Comparison of ENCODE assay signal across 27 cellular contexts in the genomic region with DNA sequence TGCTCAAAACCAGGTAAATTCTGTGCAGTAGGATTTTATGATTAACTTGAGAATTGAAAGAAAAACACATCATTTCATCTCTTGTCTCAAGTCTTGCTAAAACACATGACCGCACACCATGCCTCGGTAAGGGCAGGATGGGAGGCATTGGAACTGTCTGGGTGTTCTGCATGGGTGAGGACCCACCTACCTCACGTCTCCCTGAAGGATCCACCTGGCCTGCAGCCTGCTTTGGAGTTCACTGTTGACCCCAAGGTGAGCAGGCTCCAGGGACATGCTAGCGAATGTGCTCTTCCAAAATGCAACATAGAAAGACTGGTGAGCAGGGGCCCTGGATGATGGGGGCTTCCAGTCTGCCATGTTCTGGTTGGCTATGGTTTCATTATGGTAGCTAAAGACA.
DNase-seq lines count a peak whose midpoint lies in the region; ATAC-seq and TF ChIP-seq lines count a peak whose summit lies in the region.
"Had no signal": no experiment of that assay in that cellular context is flagged by ENCODE, and none has a peak within 500 bp of the region (broad histone marks: within the 10 kb centered on the region; RNA-seq: fewer than 3 reads in every experiment).

No MANE protein-coding gene starts in this region.

- peaks cover 7 to 42% of the 10 kb centered on the region in 2 donors for H3K36me3 Mint-ChIP-seq in activated T-cell treated with anti-CD3 and anti-CD28 coated beads, Interleukin-2, amount 50 U/mL, for 72 hours (ENCODE audit: insufficient read depth in 2 of 2)
- H3K36me3 Mint-ChIP-seq in activated CD8-positive, alpha-beta T cell treated with anti-CD3 and anti-CD28 coated beads for 36 hours (ENCODE audit: low read depth): peaks cover 77% of the 10 kb centered on the region
- no peaks in the 10 kb centered on the region for H3K36me3 Mint-ChIP-seq in glutamatergic neuron (ENCODE audit: unreplicated experiment)

- peaks cover 86% of the 10 kb centered on the region for H3K4me1 Mint-ChIP-seq in activated T-cell treated with anti-CD3 and anti-CD28 coated beads, Interleukin-2, amount 50 U/mL, for 72 hours (ENCODE audit: low read depth)
- peaks cover 89% of the 10 kb centered on the region for H3K4me1 Mint-ChIP-seq in activated CD8-positive, alpha-beta T cell treated with anti-CD3 and anti-CD28 coated beads for 36 hours (ENCODE audit: low read depth)
- H3K4me1 Mint-ChIP-seq in glutamatergic neuron (ENCODE audit: low read depth, unreplicated experiment): peaks cover 48% of the 10 kb centered on the region

- POLR2A ChIA-PET in activated CD8-positive, alpha-beta T cell treated with anti-CD3 and anti-CD28 coated beads for 36 hours (lab: Charles Lee): no interaction called here

- H3K27me3 Mint-ChIP-seq in activated T-cell treated with anti-CD3 and anti-CD28 coated beads, Interleukin-2, amount 50 U/mL, for 72 hours (ENCODE audit: low read depth): no peaks in the 10 kb centered on the region
- no peaks in the 10 kb centered on the region for H3K27me3 Mint-ChIP-seq in activated CD8-positive, alpha-beta T cell treated with anti-CD3 and anti-CD28 coated beads for 36 hours
- H3K27me3 Mint-ChIP-seq in glutamatergic neuron (ENCODE audit: unreplicated experiment): peaks cover 4% of the 10 kb centered on the region

- no peaks in the 10 kb centered on the region for H3K27me3 ChIP-seq in thyroid gland
- no peaks in the 10 kb centered on the region for H3K27me3 ChIP-seq in left lung
- H3K27me3 ChIP-seq: BLaER1, neutrophil, stomach, transverse colon had no signal

- no peak for TF ChIP-seq POLR2A in thyroid gland (IDR thresholded peaks at IDR 0.05)

- no peaks in the 10 kb centered on the region for H3K36me3 ChIP-seq in thyroid gland
- peaks cover 0 to 17% of the 10 kb centered on the region in 2 donors for H3K36me3 ChIP-seq in left lung
- H3K36me3 ChIP-seq: prostate gland had no signal

- peak overlapping the region in 1 of 2 donors; percentile 29 for H3K4me3 Mint-ChIP-seq in activated T-cell treated with anti-CD3 and anti-CD28 coated beads, Interleukin-2, amount 50 U/mL, for 72 hours
- H3K4me3 Mint-ChIP-seq in activated CD8-positive, alpha-beta T cell treated with anti-CD3 and anti-CD28 coated beads for 36 hours: no peak overlapping the region
- no peak overlapping the region for H3K4me3 Mint-ChIP-seq in glutamatergic neuron (ENCODE audit: unreplicated experiment)
- H3K4me3 Mint-ChIP-seq: immature natural killer cell had no signal

- DNase-seq in activated T-cell treated with anti-CD3 and anti-CD28 coated beads, Interleukin-2, amount 50 U/mL, for 72 hours: no peak
- DNase-seq in activated T-cell treated with anti-CD3 and anti-CD28 coated beads, Interleukin-2, amount 50 U/mL, for 48 hours: no peak
- no peak for DNase-seq in activated CD8-positive, alpha-beta T cell treated with anti-CD3 and anti-CD28 coated beads for 36 hours
- DNase-seq in glutamatergic neuron (no peak), thyroid gland (peak; percentile 62 to 63), C1 segment of cervical spinal cord (lab: John Stamatoyannopoulos, UW) (no peak), left lung (no peak)
- DNase-seq: activated CD4-positive, alpha-beta T cell treated with anti-CD3 and anti-CD28 coated beads for 4 hours; activated CD8-positive, alpha-beta memory T cell treated with anti-CD3 and anti-CD28 coated beads, Interleukin-2, amount 50 U/mL, for 48 hours; activated naive CD4-positive, alpha-beta T cell; central memory CD4-positive, alpha-beta T cell; foreskin fibroblast; GOT3; immature natural killer cell; IMR-90; mucosa of descending colon; NCI-H1105; NCI-H2081 treated with DMSO at 0.1 percent for 48 hours; NCI-H446; stomach; transverse colon had no signal

- ATAC-seq in activated T-cell treated with anti-CD3 and anti-CD28 coated beads, Interleukin-2, amount 50 U/mL, for 72 hours (replicated peaks in 1 of 2): no peak
- no peak for ATAC-seq in activated CD8-positive, alpha-beta T cell treated with anti-CD3 and anti-CD28 coated beads for 36 hours
- no peak for ATAC-seq in HG03159 (IDR thresholded peaks at IDR 0.05; ENCODE audit: unreplicated experiment)
- ATAC-seq in left lung: no peak
- ATAC-seq: A549, mucosa of descending colon had no signal

- H3K27ac ChIP-seq in thyroid gland: no peak overlapping the region
- H3K27ac ChIP-seq in left lung: no peak overlapping the region
- H3K27ac ChIP-seq: A549, BLaER1, epithelial cell of prostate, neutrophil, prostate gland, stomach, transverse colon had no signal

- H3K4me3 ChIP-seq in thyroid gland (replicated peaks in 1 of 3): no peak overlapping the region
- H3K4me3 ChIP-seq in left lung: no peak overlapping the region
- H3K4me3 ChIP-seq: A549, BLaER1, mucosa of descending colon, prostate gland, stomach, transverse colon had no signal

- peak overlapping the region; percentile 70 for H3K27ac Mint-ChIP-seq in activated T-cell treated with anti-CD3 and anti-CD28 coated beads, Interleukin-2, amount 50 U/mL, for 72 hours
- peak overlapping the region; percentile 84 for H3K27ac Mint-ChIP-seq in activated CD8-positive, alpha-beta T cell treated with anti-CD3 and anti-CD28 coated beads for 36 hours
- H3K27ac Mint-ChIP-seq in glutamatergic neuron (ENCODE audit: unreplicated experiment): peak overlapping the region; percentile 68

- WGBS in thyroid gland, 2 donors: 40 to 48% methylated on average over 4 of the region's 4 CpGs

- no peaks in the 10 kb centered on the region for H3K9me3 Mint-ChIP-seq in activated T-cell treated with anti-CD3 and anti-CD28 coated beads, Interleukin-2, amount 50 U/mL, for 72 hours
- H3K9me3 Mint-ChIP-seq in activated CD8-positive, alpha-beta T cell treated with anti-CD3 and anti-CD28 coated beads for 36 hours: no peaks in the 10 kb centered on the region
- peaks cover 6% of the 10 kb centered on the region for H3K9me3 Mint-ChIP-seq in glutamatergic neuron (ENCODE audit: unreplicated experiment)
- H3K9me3 Mint-ChIP-seq: immature natural killer cell had no signal

- intact Hi-C loops in activated CD8-positive, alpha-beta T cell treated with anti-CD3 and anti-CD28 coated beads for 36 hours (cut with micrococcal nuclease): loop anchor here (5.0 kb wide), 1 partner anchor 51 kb away; no protein-coding TSS in a partner anchor
- intact Hi-C loops in thyroid gland (cut with DNase I): no loop called here
- intact Hi-C loops in left lung (cut with DNase I): no loop called here

- peaks cover 61 to 82% of the 10 kb centered on the region in 2 donors for H3K4me1 ChIP-seq in thyroid gland
- peaks cover 0 to 16% of the 10 kb centered on the region in 2 donors for H3K4me1 ChIP-seq in left lung
- H3K4me1 ChIP-seq: prostate gland had no signal

- CTCF ChIA-PET in activated CD8-positive, alpha-beta T cell treated with anti-CD3 and anti-CD28 coated beads for 36 hours (lab: Charles Lee): no interaction called here

- H3K9me3 ChIP-seq in thyroid gland: no peaks in the 10 kb centered on the region
- H3K9me3 ChIP-seq in left lung: peaks cover 0 to 4% of the 10 kb centered on the region in 2 donors
- H3K9me3 ChIP-seq: mucosa of descending colon, neutrophil, prostate gland, stomach, transverse colon had no signal

- TF ChIP-seq CTCF in activated CD8-positive, alpha-beta T cell treated with anti-CD3 and anti-CD28 coated beads for 36 hours (IDR thresholded peaks at IDR 0.05): no peak
- no peak for TF ChIP-seq CTCF in glutamatergic neuron (IDR thresholded peaks at IDR 0.05; ENCODE audit: partially characterized antibody, unreplicated experiment)
- no peak for TF ChIP-seq CTCF in thyroid gland (IDR thresholded peaks at IDR 0.05)
- no peak for TF ChIP-seq CTCF in left lung (IDR thresholded peaks at IDR 0.05)

Comparison
In these comparisons a context has a peak if more than half of its experiments do, and no peak if none do; other contexts are left out.
1. DNase-seq: peak in thyroid gland (2 of 2); none in activated T-cell treated with anti-CD3 and anti-CD28 coated beads, Interleukin-2, amount 50 U/mL, for 72 hours (0 of 2), activated T-cell treated with anti-CD3 and anti-CD28 coated beads, Interleukin-2, amount 50 U/mL, for 48 hours (0 of 2), activated CD8-positive, alpha-beta T cell treated with anti-CD3 and anti-CD28 coated beads for 36 hours (single experiment), glutamatergic neuron (single experiment), C1 segment of cervical spinal cord (0 of 14) and left lung (0 of 2).
2. Peak in every context shown above with its lines, with median percentiles within 50 percentile points of each other: H3K27ac Mint-ChIP-seq.